ENCODE assay signal across 8 cellular contexts in the genomic region with DNA sequence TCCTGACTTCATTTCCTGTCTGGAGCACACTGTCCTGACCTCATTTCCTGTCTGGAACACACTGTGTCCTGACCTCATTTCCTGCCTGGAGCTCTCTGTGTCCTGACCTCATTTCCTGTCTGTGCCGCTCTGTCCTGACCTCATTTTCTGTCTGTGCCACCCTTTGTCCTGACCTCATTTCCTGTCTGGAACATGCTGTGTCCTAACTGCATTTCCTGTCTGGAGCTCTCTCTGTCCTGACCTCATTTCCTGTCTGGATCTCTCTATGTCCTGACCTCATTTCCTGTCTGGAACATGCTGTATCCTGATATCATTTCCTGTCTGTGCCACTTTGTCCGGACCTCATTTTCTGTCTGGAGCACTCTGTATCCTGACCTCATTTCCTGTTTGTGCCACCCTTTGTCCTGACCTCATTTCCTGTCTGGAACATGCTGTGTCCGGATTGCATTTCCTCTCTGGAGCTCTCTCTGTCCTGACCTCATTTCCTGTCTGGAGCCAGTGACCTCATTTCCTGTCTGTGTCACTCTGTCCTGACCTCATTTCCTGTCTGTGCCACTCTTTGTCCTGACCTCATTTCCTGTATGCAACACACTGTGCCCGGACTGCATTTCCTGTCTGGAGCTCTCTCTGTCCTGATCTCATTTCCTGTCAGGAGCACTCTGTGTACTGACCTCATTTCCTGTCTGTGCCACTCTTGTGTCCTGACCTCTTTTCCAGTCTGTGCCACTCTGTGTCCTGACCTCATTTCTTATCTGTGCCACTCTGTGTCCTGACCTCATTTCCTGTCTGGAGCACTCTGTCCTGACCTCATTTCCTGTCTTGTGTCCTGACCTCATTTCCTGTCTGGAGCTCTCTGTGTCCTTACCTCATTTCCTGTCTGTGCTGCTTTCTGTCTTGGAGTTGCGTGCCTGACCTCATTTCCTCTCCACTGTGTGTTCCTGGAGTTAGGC. TPM values are rescaled to one million over a fixed set of nuclear protein-coding genes. Genes with fewer than 3 reads are reported as not detected.
DNase-seq lines count a peak whose midpoint lies in the region; ATAC-seq lines count a peak whose summit lies in the region.

No MANE protein-coding gene starts in this region.

- DNase-seq in T-helper 1 cell (peak; percentile 62 to 92 (median 76)), left colon (no peak), HPDE6-E6E7 (ENCODE audit: extremely low spot score) (no peak)
- peak; percentile 77 for DNase-seq in stimulated activated CD8-positive, alpha-beta memory T cell treated with anti-CD3 and anti-CD28 coated beads, Interleukin-4, amount 100 ng/mL, for 48 hours

- WGBS in adipose tissue, 3 donors = 29 to 65% (median 35%) methylated on average over 5 of the region's 5 CpGs

- peak overlapping the region; percentile 81 for H3K27ac ChIP-seq in adipose tissue (ENCODE audit: low read depth, low read length)

- intact Hi-C loops in left colon (cut with DNase I, micrococcal nuclease) = no loop called here

- ATAC-seq in GM18861 (IDR thresholded peaks at IDR 0.05; ENCODE audit: unreplicated experiment) = peak; percentile 50
- peak; percentile 49 for ATAC-seq in HG03571 (IDR thresholded peaks at IDR 0.05; ENCODE audit: unreplicated experiment)
- peak; percentile 37 for ATAC-seq in left colon
- ATAC-seq in HG02852 (IDR thresholded peaks at IDR 0.05; ENCODE audit: unreplicated experiment) = no peak

RNA-seq across cellular contexts. Expression of a gene that starts 27.6 kb away (rescaled TPM):
- polyA plus RNA-seq in adipose tissue = 10 to 100 TPM in 2 of 3 donors, 1 to 10 TPM in 1; 9.5 to 69.2 (median 36.3) TPM
- 10 to 100 TPM; 30.2 to 35.5 TPM for total RNA-seq in left colon

Comparison
In these comparisons a context has a peak if more than half of its experiments do, and no peak if none do; other contexts are left out.
1. DNase-seq: peak in T-helper 1 cell (5 of 5) and stimulated activated CD8-positive, alpha-beta memory T cell treated with anti-CD3 and anti-CD28 coated beads, Interleukin-4, amount 100 ng/mL, for 48 hours (single experiment); none in left colon (0 of 2) and HPDE6-E6E7 (single experiment).